8 cellular contexts compared by ENCODE assay signal in genomic region chr7:6637544-6638229, GRCh38. TPM values are rescaled to one million over a fixed set of nuclear protein-coding genes. Genes with fewer than 3 reads are reported as not detected.
DNase-seq lines count a peak whose midpoint lies in the region; ATAC-seq and TF ChIP-seq lines count a peak whose summit lies in the region.

No MANE protein-coding gene starts in this region.

- DNase-seq in Jurkat, Clone E6-1 (ENCODE audit: low read depth, low spot score) = peak; percentile 45
- peak in 1 of 2 experiments; percentile 50 for DNase-seq in mesothelial cell of epicardium (ENCODE audit: low spot score in 2 of 2, unreplicated experiment in 2 of 2)
- DNase-seq in stimulated activated CD8-positive, alpha-beta memory T cell treated with anti-CD3 and anti-CD28 coated beads, Interleukin-7, amount 100 ng/mL, for 4 hours (ENCODE audit: low read depth in 2 of 2) = peak; percentile 27 to 68
- no peak for DNase-seq in midbrain (lab: John Stamatoyannopoulos, UW)

- peaks cover 47% of the 10 kb centered on the region for H3K36me3 Mint-ChIP-seq in dendritic cell treated with granulocyte-macrophage colony-stimulating factor and Interleukin-4, amounts not matched to agents 40 ng/mL and 50 ng/mL, for 4 days (ENCODE audit: low read depth)
- peaks cover 15% of the 10 kb centered on the region for H3K36me3 Mint-ChIP-seq in mesothelial cell of epicardium

- H3K4me1 Mint-ChIP-seq in dendritic cell treated with granulocyte-macrophage colony-stimulating factor and Interleukin-4, amounts not matched to agents 40 ng/mL and 50 ng/mL, for 4 days (ENCODE audit: low read depth) = peaks cover 47% of the 10 kb centered on the region
- peaks cover 20% of the 10 kb centered on the region for H3K4me1 Mint-ChIP-seq in mesothelial cell of epicardium

- peak overlapping the region; percentile 89 for H3K4me3 Mint-ChIP-seq in dendritic cell treated with granulocyte-macrophage colony-stimulating factor and Interleukin-4, amounts not matched to agents 40 ng/mL and 50 ng/mL, for 4 days
- H3K4me3 Mint-ChIP-seq in mesothelial cell of epicardium = peak overlapping the region; percentile 80

- peak overlapping the region; percentile 75 for H3K27ac Mint-ChIP-seq in dendritic cell treated with granulocyte-macrophage colony-stimulating factor and Interleukin-4, amounts not matched to agents 40 ng/mL and 50 ng/mL, for 4 days
- peak overlapping the region; percentile 89 for H3K27ac Mint-ChIP-seq in mesothelial cell of epicardium

- peak overlapping the region; percentile 76 for H3K4me3 ChIP-seq in Jurkat, Clone E6-1 (ENCODE audit: low read length)

- peaks cover 10% of the 10 kb centered on the region for H3K9me3 Mint-ChIP-seq in dendritic cell treated with granulocyte-macrophage colony-stimulating factor and Interleukin-4, amounts not matched to agents 40 ng/mL and 50 ng/mL, for 4 days
- no peaks in the 10 kb centered on the region for H3K9me3 Mint-ChIP-seq in mesothelial cell of epicardium

- intact Hi-C loops in dendritic cell treated with granulocyte-macrophage colony-stimulating factor and Interleukin-4, amounts not matched to agents 40 ng/mL and 50 ng/mL, for 4 days (cut with micrococcal nuclease) = loop anchor here (1.0 kb wide), 1 partner anchor 69 kb away; the partner anchor contains the start of gene ZNF12

- peak; percentile 63 for TF ChIP-seq CTCF in GM12872 (IDR thresholded peaks at IDR 0.05; ENCODE audit: insufficient read depth, low read depth, low read length)
- TF ChIP-seq CTCF in mesothelial cell of epicardium (IDR thresholded peaks at IDR 0.05; ENCODE audit: unreplicated experiment) = peak; percentile 26

- ATAC-seq in GM21717 (IDR thresholded peaks at IDR 0.05; ENCODE audit: unreplicated experiment) = peak; percentile 71
- peak; percentile 74 to 79 for ATAC-seq in activated CD4-positive, CD25-positive, alpha-beta regulatory T cell treated with anti-CD3 and anti-CD28 coated beads, Interleukin-2, amount 50 U/mL, for 24 hours

- H3K27me3 Mint-ChIP-seq in dendritic cell treated with granulocyte-macrophage colony-stimulating factor and Interleukin-4, amounts not matched to agents 40 ng/mL and 50 ng/mL, for 4 days = no peaks in the 10 kb centered on the region
- no peaks in the 10 kb centered on the region for H3K27me3 Mint-ChIP-seq in mesothelial cell of epicardium (ENCODE audit: low read depth)

RNA-seq across cellular contexts. Expression of gene ZNF316, which starts 0.6 kb away (rescaled TPM):
- polyA plus RNA-seq in Jurkat, Clone E6-1 (2012; ENCODE audit: insufficient read depth, insufficient read length) = 35.6 TPM
- total RNA-seq in mesothelial cell of epicardium = 55.9 to 58.5 TPM (median 57.9 TPM) in 3 replicates

RNA-seq across cellular contexts. Expression of gene ZNF853, which starts 22.3 kb away (rescaled TPM):
- 4.1 TPM for polyA plus RNA-seq in Jurkat, Clone E6-1 (2012; ENCODE audit: insufficient read depth, insufficient read length)
- total RNA-seq in mesothelial cell of epicardium = 22.7 to 23.5 TPM (median 22.9 TPM) in 3 replicates

RNA-seq across cellular contexts. Expression of gene INTS15, which starts 47.9 kb away (rescaled TPM):
- 85.1 TPM for polyA plus RNA-seq in Jurkat, Clone E6-1 (2012; ENCODE audit: insufficient read depth, insufficient read length)
- total RNA-seq in mesothelial cell of epicardium = 44.1 to 44.5 TPM (median 44.4 TPM) in 3 replicates
